10 cellular contexts compared by ENCODE assay signal in genomic region chr13:97235549-97236206, GRCh38. TPM values are rescaled to one million over a fixed set of nuclear protein-coding genes. Genes with fewer than 3 reads are reported as not detected.
DNase-seq lines count a peak whose midpoint lies in the region; ATAC-seq and TF ChIP-seq lines count a peak whose summit lies in the region.
"Had no signal": no experiment of that assay in that cellular context is flagged by ENCODE, and none has a peak within 500 bp of the region (broad histone marks: within the 10 kb centered on the region; RNA-seq: fewer than 3 reads in every experiment).

No MANE protein-coding gene starts in this region.

- TF ChIP-seq EP300 in esophagus muscularis mucosa (IDR thresholded peaks at IDR 0.05), result no peak

- intact Hi-C loops in esophagus muscularis mucosa (cut with DNase I), result no loop called here
- intact Hi-C loops in uterus (cut with DNase I; ENCODE audit: low total_unique reads), result no loop called here

- H3K36me3 ChIP-seq in esophagus muscularis mucosa, result no peaks in the 10 kb centered on the region
- peaks cover 9% of the 10 kb centered on the region for H3K36me3 ChIP-seq in muscle layer of colon (ENCODE audit: insufficient read depth, low read length)
- no peaks in the 10 kb centered on the region for H3K36me3 ChIP-seq in uterus

- ATAC-seq in GM21619 (IDR thresholded peaks at IDR 0.05; ENCODE audit: unreplicated experiment), result no peak
- ATAC-seq in GM21381 (IDR thresholded peaks at IDR 0.05; ENCODE audit: unreplicated experiment), result no peak
- no peak for ATAC-seq in HG03571 (IDR thresholded peaks at IDR 0.05; ENCODE audit: unreplicated experiment)

- DNase-seq in NCI-H2081 (lab: John Stamatoyannopoulos, UW), result peak; percentile 8 to 50
- DNase-seq in NCI-H2081 treated with DMSO at 0.1 percent for 48 hours (lab: John Stamatoyannopoulos, UW), result no peak
- no peak for DNase-seq in esophagus muscularis mucosa (ENCODE audit: extremely low spot score)
- DNase-seq in uterus, result no peak
- DNase-seq: RPMI8226 had no signal

- H3K4me1 ChIP-seq in esophagus muscularis mucosa, result peaks cover 86 to 100% (median 98%) of the 10 kb centered on the region in 4 donors
- H3K4me1 ChIP-seq in muscle layer of colon (ENCODE audit: insufficient read depth, low read length), result peaks cover 96% of the 10 kb centered on the region
- peaks cover 3 to 6% of the 10 kb centered on the region in 2 donors for H3K4me1 ChIP-seq in uterus

- peak overlapping the region; percentile 35 for H3K9ac ChIP-seq in muscle layer of colon (ENCODE audit: low read length)

- H3K9me3 ChIP-seq in esophagus muscularis mucosa, result no peaks in the 10 kb centered on the region
- H3K9me3 ChIP-seq in muscle layer of colon (ENCODE audit: low read length), result no peaks in the 10 kb centered on the region
- no peaks in the 10 kb centered on the region for H3K9me3 ChIP-seq in uterus

- no peaks in the 10 kb centered on the region for H3K27me3 ChIP-seq in esophagus muscularis mucosa
- no peaks in the 10 kb centered on the region for H3K27me3 ChIP-seq in muscle layer of colon (ENCODE audit: control insufficient read depth in 1 of 2, insufficient read depth in 2 of 2, low read length in 2 of 2)
- H3K27me3 ChIP-seq in uterus, result no peaks in the 10 kb centered on the region

- 36% methylated on average over 18 of the region's 18 CpGs for WGBS in esophagus muscularis mucosa

- no peak for TF ChIP-seq CTCF in esophagus muscularis mucosa (IDR thresholded peaks at IDR 0.05)
- TF ChIP-seq CTCF in uterus (IDR thresholded peaks at IDR 0.05), result no peak

- TF ChIP-seq POLR2A in esophagus muscularis mucosa (IDR thresholded peaks at IDR 0.05; ENCODE audit: low read depth), result no peak
- TF ChIP-seq POLR2A in uterus (IDR thresholded peaks at IDR 0.05), result no peak

- H3K4me3 ChIP-seq in esophagus muscularis mucosa (peak overlapping the region; percentile 27 to 53 (median 42)), muscle layer of colon (ENCODE audit: low read depth in 1 of 2, low read length in 2 of 2) (peak overlapping the region; percentile 23 to 38), uterus (peak overlapping the region in 1 of 2 donors; percentile 1)
- H3K4me3 ChIP-seq: skin epidermis had no signal

- H3K27ac ChIP-seq in esophagus muscularis mucosa (replicated peaks in 1 of 4) (peak overlapping the region; percentile 61 to 79 (median 76)), muscle layer of colon (ENCODE audit: low read depth, low read length) (peak overlapping the region; percentile 21), uterus (peak overlapping the region; percentile 26 to 52)

RNA-seq across cellular contexts. Expression of gene MBNL2, which starts 13.5 kb away (rescaled TPM):
- total RNA-seq in esophagus muscularis mucosa (100 to 1,000 TPM in 2 of 4 donors, 10 to 100 TPM in 2; 92.8 to 132 (median 101) TPM), uterus (100 to 1,000 TPM in 1 of 4 donors, 10 to 100 TPM in 3; 50.7 to 115 (median 72.0) TPM)

Comparison
In these comparisons a context has a peak if more than half of its experiments do, and no peak if none do; other contexts are left out.
1. DNase-seq: peak in NCI-H2081 (2 of 2); none in NCI-H2081 treated with DMSO at 0.1 percent for 48 hours (single experiment), esophagus muscularis mucosa (single experiment) and uterus (0 of 2).
2. H3K27ac ChIP-seq: peak in every context shown above with its lines; median percentile 76 in esophagus muscularis mucosa; 39 in uterus; 21 in muscle layer of colon.